In the genomic region with DNA sequence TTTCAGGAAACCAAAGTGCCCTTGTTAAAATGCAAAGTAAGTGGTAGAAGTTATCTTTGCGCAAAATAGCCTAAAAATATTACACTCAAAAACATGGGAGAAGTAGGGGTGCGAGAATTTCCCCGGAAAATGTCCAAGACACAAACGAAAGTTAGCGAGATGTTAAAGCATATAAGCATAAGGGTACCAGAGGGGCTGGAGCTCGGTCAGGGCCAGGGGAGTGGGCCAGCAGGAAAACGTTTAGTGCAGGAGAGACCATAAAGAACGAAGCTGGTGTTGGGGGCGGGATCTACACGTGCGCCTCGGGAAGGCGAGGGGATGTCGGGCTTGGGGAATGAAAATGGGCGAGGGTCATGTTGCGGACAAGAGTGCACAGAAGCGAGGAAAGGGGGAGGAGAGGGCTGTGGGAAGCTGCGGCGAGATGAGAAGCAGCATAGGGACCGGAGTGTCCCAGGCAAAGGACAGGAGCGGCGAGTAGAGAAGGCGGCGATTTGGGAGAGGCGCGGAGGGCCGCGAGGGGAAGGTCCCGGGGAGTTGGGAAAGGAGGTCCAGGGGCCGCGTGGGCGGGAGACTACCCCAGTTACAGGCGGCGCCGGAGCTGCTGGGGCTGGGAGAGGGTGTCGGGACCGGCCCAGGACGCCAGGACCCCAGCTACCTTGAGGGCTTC, we compare ENCODE assay signal across 1 cellular context.
TF ChIP-seq lines count a peak whose summit lies in the region.

No MANE protein-coding gene starts in this region.

TF ChIP-seq in GM23338, 12 proteins besides CTCF, POLR2A, EP300 and RAD21:
- TF ChIP-seq, protein P1, sequence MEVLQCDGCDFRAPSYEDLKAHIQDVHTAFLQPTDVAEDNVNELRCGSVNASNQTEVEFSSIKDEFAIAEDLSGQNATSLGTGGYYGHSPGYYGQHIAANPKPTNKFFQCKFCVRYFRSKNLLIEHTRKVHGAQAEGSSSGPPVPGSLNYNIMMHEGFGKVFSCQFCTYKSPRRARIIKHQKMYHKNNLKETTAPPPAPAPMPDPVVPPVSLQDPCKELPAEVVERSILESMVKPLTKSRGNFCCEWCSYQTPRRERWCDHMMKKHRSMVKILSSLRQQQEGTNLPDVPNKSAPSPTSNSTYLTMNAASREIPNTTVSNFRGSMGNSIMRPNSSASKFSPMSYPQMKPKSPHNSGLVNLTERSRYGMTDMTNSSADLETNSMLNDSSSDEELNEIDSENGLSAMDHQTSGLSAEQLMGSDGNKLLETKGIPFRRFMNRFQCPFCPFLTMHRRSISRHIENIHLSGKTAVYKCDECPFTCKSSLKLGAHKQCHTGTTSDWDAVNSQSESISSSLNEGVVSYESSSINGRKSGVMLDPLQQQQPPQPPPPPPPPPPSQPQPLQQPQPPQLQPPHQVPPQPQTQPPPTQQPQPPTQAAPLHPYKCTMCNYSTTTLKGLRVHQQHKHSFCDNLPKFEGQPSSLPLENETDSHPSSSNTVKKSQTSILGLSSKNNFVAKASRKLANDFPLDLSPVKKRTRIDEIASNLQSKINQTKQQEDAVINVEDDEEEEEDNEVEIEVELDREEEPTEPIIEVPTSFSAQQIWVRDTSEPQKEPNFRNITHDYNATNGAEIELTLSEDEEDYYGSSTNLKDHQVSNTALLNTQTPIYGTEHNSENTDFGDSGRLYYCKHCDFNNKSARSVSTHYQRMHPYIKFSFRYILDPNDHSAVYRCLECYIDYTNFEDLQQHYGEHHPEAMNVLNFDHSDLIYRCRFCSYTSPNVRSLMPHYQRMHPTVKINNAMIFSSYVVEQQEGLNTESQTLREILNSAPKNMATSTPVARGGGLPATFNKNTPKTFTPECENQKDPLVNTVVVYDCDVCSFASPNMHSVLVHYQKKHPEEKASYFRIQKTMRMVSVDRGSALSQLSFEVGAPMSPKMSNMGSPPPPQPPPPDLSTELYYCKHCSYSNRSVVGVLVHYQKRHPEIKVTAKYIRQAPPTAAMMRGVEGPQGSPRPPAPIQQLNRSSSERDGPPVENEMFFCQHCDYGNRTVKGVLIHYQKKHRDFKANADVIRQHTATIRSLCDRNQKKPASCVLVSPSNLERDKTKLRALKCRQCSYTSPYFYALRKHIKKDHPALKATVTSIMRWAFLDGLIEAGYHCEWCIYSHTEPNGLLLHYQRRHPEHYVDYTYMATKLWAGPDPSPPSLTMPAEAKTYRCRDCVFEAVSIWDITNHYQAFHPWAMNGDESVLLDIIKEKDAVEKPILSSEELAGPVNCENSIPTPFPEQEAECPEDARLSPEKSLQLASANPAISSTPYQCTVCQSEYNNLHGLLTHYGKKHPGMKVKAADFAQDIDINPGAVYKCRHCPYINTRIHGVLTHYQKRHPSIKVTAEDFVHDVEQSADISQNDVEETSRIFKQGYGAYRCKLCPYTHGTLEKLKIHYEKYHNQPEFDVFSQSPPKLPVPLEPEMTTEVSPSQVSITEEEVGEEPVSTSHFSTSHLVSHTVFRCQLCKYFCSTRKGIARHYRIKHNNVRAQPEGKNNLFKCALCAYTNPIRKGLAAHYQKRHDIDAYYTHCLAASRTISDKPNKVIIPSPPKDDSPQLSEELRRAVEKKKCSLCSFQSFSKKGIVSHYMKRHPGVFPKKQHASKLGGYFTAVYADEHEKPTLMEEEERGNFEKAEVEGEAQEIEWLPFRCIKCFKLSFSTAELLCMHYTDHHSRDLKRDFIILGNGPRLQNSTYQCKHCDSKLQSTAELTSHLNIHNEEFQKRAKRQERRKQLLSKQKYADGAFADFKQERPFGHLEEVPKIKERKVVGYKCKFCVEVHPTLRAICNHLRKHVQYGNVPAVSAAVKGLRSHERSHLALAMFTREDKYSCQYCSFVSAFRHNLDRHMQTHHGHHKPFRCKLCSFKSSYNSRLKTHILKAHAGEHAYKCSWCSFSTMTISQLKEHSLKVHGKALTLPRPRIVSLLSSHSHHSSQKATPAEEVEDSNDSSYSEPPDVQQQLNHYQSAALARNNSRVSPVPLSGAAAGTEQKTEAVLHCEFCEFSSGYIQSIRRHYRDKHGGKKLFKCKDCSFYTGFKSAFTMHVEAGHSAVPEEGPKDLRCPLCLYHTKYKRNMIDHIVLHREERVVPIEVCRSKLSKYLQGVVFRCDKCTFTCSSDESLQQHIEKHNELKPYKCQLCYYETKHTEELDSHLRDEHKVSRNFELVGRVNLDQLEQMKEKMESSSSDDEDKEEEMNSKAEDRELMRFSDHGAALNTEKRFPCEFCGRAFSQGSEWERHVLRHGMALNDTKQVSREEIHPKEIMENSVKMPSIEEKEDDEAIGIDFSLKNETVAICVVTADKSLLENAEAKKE (CRISPR knock-in tag; IDR thresholded peaks at IDR 0.05): no peak
- TF ChIP-seq, protein P2, sequence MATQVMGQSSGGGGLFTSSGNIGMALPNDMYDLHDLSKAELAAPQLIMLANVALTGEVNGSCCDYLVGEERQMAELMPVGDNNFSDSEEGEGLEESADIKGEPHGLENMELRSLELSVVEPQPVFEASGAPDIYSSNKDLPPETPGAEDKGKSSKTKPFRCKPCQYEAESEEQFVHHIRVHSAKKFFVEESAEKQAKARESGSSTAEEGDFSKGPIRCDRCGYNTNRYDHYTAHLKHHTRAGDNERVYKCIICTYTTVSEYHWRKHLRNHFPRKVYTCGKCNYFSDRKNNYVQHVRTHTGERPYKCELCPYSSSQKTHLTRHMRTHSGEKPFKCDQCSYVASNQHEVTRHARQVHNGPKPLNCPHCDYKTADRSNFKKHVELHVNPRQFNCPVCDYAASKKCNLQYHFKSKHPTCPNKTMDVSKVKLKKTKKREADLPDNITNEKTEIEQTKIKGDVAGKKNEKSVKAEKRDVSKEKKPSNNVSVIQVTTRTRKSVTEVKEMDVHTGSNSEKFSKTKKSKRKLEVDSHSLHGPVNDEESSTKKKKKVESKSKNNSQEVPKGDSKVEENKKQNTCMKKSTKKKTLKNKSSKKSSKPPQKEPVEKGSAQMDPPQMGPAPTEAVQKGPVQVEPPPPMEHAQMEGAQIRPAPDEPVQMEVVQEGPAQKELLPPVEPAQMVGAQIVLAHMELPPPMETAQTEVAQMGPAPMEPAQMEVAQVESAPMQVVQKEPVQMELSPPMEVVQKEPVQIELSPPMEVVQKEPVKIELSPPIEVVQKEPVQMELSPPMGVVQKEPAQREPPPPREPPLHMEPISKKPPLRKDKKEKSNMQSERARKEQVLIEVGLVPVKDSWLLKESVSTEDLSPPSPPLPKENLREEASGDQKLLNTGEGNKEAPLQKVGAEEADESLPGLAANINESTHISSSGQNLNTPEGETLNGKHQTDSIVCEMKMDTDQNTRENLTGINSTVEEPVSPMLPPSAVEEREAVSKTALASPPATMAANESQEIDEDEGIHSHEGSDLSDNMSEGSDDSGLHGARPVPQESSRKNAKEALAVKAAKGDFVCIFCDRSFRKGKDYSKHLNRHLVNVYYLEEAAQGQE (IDR thresholded peaks at IDR 0.05; ENCODE audit: unreplicated experiment): no peak
- TF ChIP-seq ZNF114 (CRISPR knock-in tag; IDR thresholded peaks at IDR 0.05): no peak
- no peak for TF ChIP-seq NANOG (IDR thresholded peaks at IDR 0.05; ENCODE audit: borderline replicate concordance)
- no peak for TF ChIP-seq ZNF331 (CRISPR knock-in tag; IDR thresholded peaks at IDR 0.05; ENCODE audit: low read depth)
- TF ChIP-seq POLR2AphosphoS5 (IDR thresholded peaks at IDR 0.05; ENCODE audit: low read depth): no peak
- no peak for TF ChIP-seq JUNB (IDR thresholded peaks at IDR 0.05; ENCODE audit: unreplicated experiment)
- TF ChIP-seq, protein P3, sequence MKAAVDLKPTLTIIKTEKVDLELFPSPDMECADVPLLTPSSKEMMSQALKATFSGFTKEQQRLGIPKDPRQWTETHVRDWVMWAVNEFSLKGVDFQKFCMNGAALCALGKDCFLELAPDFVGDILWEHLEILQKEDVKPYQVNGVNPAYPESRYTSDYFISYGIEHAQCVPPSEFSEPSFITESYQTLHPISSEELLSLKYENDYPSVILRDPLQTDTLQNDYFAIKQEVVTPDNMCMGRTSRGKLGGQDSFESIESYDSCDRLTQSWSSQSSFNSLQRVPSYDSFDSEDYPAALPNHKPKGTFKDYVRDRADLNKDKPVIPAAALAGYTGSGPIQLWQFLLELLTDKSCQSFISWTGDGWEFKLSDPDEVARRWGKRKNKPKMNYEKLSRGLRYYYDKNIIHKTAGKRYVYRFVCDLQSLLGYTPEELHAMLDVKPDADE (IDR thresholded peaks at IDR 0.05): no peak
- TF ChIP-seq EZH2phosphoT487 (IDR thresholded peaks at IDR 0.05; ENCODE audit: unreplicated experiment): no peak
